Comparison of ENCODE assay signal across 8 cellular contexts in the genomic region with DNA sequence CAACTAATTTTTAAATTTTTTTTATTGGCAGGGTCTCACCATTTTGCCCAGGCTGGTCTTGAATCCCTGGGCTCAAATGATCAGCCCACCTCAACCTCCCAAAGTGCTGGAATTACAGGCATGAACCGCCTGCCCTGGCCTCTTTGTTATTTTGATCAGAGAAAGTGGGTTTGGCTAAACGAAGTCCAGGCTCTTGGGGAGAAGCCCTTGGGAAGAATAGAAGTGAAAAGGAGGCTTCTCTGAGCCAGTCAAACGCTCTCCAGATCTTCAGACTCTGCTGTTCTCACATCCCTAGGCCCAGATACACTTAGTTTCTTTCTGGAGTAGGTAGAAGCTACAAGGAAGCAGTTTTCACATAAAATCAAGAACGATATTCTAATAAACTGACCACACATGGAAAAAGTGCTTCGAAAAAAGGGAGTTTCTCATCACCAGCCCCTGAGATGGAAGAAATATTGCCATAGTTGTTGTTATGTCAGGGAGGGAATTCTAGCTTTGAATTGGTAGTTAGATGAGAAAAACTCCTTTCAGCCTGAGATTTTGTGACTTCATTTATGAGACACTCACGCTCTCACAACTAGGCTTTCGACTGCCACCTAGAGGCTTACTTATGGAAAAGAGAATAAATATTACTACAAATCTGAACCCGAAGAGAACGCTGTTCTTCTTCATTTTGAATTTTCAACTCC. TPM values are rescaled to one million over a fixed set of nuclear protein-coding genes. Genes with fewer than 3 reads are reported as not detected.
A peak's percentile ranks its signal among the peaks of the same experiment; 100 is the strongest.
DNase-seq lines count a peak whose midpoint lies in the region; ATAC-seq and TF ChIP-seq lines count a peak whose summit lies in the region.

No MANE protein-coding gene starts in this region.

- TF ChIP-seq CTCF in psoas muscle (IDR thresholded peaks at IDR 0.05), result peak; percentile 71

- no peak overlapping the region for H3K4me3 Mint-ChIP-seq in activated CD8-positive, alpha-beta T cell treated with anti-CD3 and anti-CD28 coated beads, Interleukin-2, amount 10 ng/mL, durations not matched to agents 7 days and 5 days

- peak; percentile 52 for DNase-seq in DMS153 (lab: John Stamatoyannopoulos, UW)
- DNase-seq in HS-27A (ENCODE audit: low read depth), result peak; percentile 34
- peak; percentile 66 for DNase-seq in NCI-H526 treated with DMSO at 0.1 percent for 48 hours (lab: John Stamatoyannopoulos, UW)
- DNase-seq in activated CD8-positive, alpha-beta T cell treated with anti-CD3 and anti-CD28 coated beads, Interleukin-2, amount 10 ng/mL, durations not matched to agents 7 days and 5 days, result peak; percentile 61
- no peak for DNase-seq in Right ventricle myocardium superior
- DNase-seq in psoas muscle, result no peak

- no peaks in the 10 kb centered on the region for H3K4me1 ChIP-seq in psoas muscle

- H3K27ac ChIP-seq in psoas muscle, result no peak overlapping the region

- 26 to 30% (median 28%) methylated on average over 9 of the region's 9 CpGs for WGBS in psoas muscle, 3 donors

- H3K9me3 Mint-ChIP-seq in activated CD8-positive, alpha-beta T cell treated with anti-CD3 and anti-CD28 coated beads, Interleukin-2, amount 10 ng/mL, durations not matched to agents 7 days and 5 days (ENCODE audit: insufficient read depth), result no peaks in the 10 kb centered on the region

- no peaks in the 10 kb centered on the region for H3K27me3 Mint-ChIP-seq in activated CD8-positive, alpha-beta T cell treated with anti-CD3 and anti-CD28 coated beads, Interleukin-2, amount 10 ng/mL, durations not matched to agents 7 days and 5 days (ENCODE audit: low read depth)

- no peak for ATAC-seq in activated CD8-positive, alpha-beta T cell treated with anti-CD3 and anti-CD28 coated beads, Interleukin-2, amount 10 ng/mL, durations not matched to agents 7 days and 5 days
- ATAC-seq in Right ventricle myocardium superior (ENCODE audit: poor library complexity) (peak; percentile 60), psoas muscle (peak; percentile 44 to 84 (median 64)), HG03432 (IDR thresholded peaks at IDR 0.05; ENCODE audit: unreplicated experiment) (no peak), HG03378 (IDR thresholded peaks at IDR 0.05; ENCODE audit: unreplicated experiment) (no peak)

- H3K27me3 ChIP-seq in psoas muscle (ENCODE audit: insufficient read depth in 3 of 3, low read length in 2 of 3), result no peaks in the 10 kb centered on the region

- POLR2A ChIA-PET in activated CD8-positive, alpha-beta T cell treated with anti-CD3 and anti-CD28 coated beads, Interleukin-2, amount 10 ng/mL, durations not matched to agents 7 days and 5 days (lab: Charles Lee), result no interaction called here

- no peak overlapping the region for H3K27ac Mint-ChIP-seq in activated CD8-positive, alpha-beta T cell treated with anti-CD3 and anti-CD28 coated beads, Interleukin-2, amount 10 ng/mL, durations not matched to agents 7 days and 5 days

- peaks cover 3% of the 10 kb centered on the region for H3K4me1 Mint-ChIP-seq in activated CD8-positive, alpha-beta T cell treated with anti-CD3 and anti-CD28 coated beads, Interleukin-2, amount 10 ng/mL, durations not matched to agents 7 days and 5 days (ENCODE audit: low read depth)

- H3K9me3 ChIP-seq in psoas muscle, result no peaks in the 10 kb centered on the region

- intact Hi-C loops in Right ventricle myocardium superior (cut with DNase I), result loop anchor here (5.0 kb wide), 2 partner anchors 356 to 421 kb away; a partner anchor contains a TSS
- intact Hi-C loops in psoas muscle (cut with DNase I), result loop anchor here (2.0 to 5.0 kb wide), 4 partner anchors 76 to 421 kb away; a partner anchor contains a TSS

- H3K36me3 Mint-ChIP-seq in activated CD8-positive, alpha-beta T cell treated with anti-CD3 and anti-CD28 coated beads, Interleukin-2, amount 10 ng/mL, durations not matched to agents 7 days and 5 days (ENCODE audit: low read depth), result no peaks in the 10 kb centered on the region

- CTCF ChIA-PET in activated CD8-positive, alpha-beta T cell treated with anti-CD3 and anti-CD28 coated beads, Interleukin-2, amount 10 ng/mL, durations not matched to agents 7 days and 5 days (lab: Charles Lee), result interaction anchor here (0.6 to 3.7 kb wide), 37 partner anchors 8 to 457 kb away, joined by 3 to 28 read pairs (median 4); a partner anchor contains a TSS

- H3K36me3 ChIP-seq in psoas muscle (ENCODE audit: insufficient read depth in 1 of 2, low read depth in 1 of 2), result no peaks in the 10 kb centered on the region

- H3K4me3 ChIP-seq in psoas muscle, result no peak overlapping the region

RNA-seq across cellular contexts. Expression of a gene that starts 41.7 kb away (rescaled TPM):
- total RNA-seq in activated CD8-positive, alpha-beta T cell treated with anti-CD3 and anti-CD28 coated beads, Interleukin-2, amount 10 ng/mL, durations not matched to agents 7 days and 5 days, result under 1 TPM; 0.21 to 0.39 TPM
- total RNA-seq in Right ventricle myocardium superior, result 0.91 TPM
- under 1 TPM; 0.40 to 0.88 (median 0.56) TPM for total RNA-seq in psoas muscle
- polyA plus RNA-seq in psoas muscle, result 1 to 10 TPM in 2 of 3 donors, under 1 TPM in 1; 0.70 to 1.9 (median 1.1) TPM

Comparison
In these comparisons a context has a peak if more than half of its experiments do, and no peak if none do; other contexts are left out.
1. DNase-seq: peak in DMS153 (single experiment), HS-27A (single experiment), NCI-H526 treated with DMSO at 0.1 percent for 48 hours (single experiment) and activated CD8-positive, alpha-beta T cell treated with anti-CD3 and anti-CD28 coated beads, Interleukin-2, amount 10 ng/mL, durations not matched to agents 7 days and 5 days (single experiment); none in Right ventricle myocardium superior (single experiment) and psoas muscle (0 of 2).
2. ATAC-seq: peak in Right ventricle myocardium superior (single experiment) and psoas muscle (4 of 4); none in activated CD8-positive, alpha-beta T cell treated with anti-CD3 and anti-CD28 coated beads, Interleukin-2, amount 10 ng/mL, durations not matched to agents 7 days and 5 days (single experiment), HG03432 (single experiment) and HG03378 (single experiment).